14 cellular contexts compared by ENCODE assay signal in genomic region chr13:42181381-42181953, GRCh38.
DNase-seq lines count a peak whose midpoint lies in the region; ATAC-seq and TF ChIP-seq lines count a peak whose summit lies in the region.
"Had no signal": no experiment of that assay in that cellular context is flagged by ENCODE, and none has a peak within 500 bp of the region (broad histone marks: within the 10 kb centered on the region; RNA-seq: fewer than 3 reads in every experiment).

No MANE protein-coding gene starts in this region.

- intact Hi-C loops in Right ventricle myocardium inferior (cut with DNase I), result no loop called here
- intact Hi-C loops in cardiac septum (cut with DNase I), result no loop called here

- DNase-seq in Right ventricle myocardium inferior (ENCODE audit: missing footprints) (no peak), cardiac septum (ENCODE audit: low spot score) (no peak), NCI-H69 (lab: John Stamatoyannopoulos, UW) (peak; percentile 89), fibroblast of villous mesenchyme (ENCODE audit: low read depth) (peak; percentile 59), NCI-H2081 treated with DMSO at 0.1 percent for 48 hours (lab: John Stamatoyannopoulos, UW) (no peak), SHP77 treated with DMSO at 0.1 percent for 48 hours (lab: John Stamatoyannopoulos, UW) (no peak)
- DNase-seq: activated naive CD8-positive, alpha-beta T cell treated with anti-CD3 and anti-CD28 coated beads for 36 hours; body of pancreas; gastrocnemius medialis; GF-D8; NCI-H187; NCI-H510A treated with DMSO at 0.1 percent for 48 hours had no signal

- ATAC-seq in Right ventricle myocardium inferior (peak; percentile 50), HG03045 (IDR thresholded peaks at IDR 0.05; ENCODE audit: unreplicated experiment) (no peak)
- ATAC-seq: body of pancreas; gastrocnemius medialis; stimulated activated effector memory CD8-positive, alpha-beta T cell treated with anti-CD3 and anti-CD28 coated beads, Interleukin-12 subunit alpha, Interleukin-12 subunit beta, amount 100 ng/mL, for 72 hours had no signal

- TF ChIP-seq CTCF in fibroblast of villous mesenchyme (IDR thresholded peaks at IDR 0.05; ENCODE audit: insufficient read depth, low read depth, low read length), result no peak

- no peak overlapping the region for H3K4me3 ChIP-seq in fibroblast of villous mesenchyme (ENCODE audit: low read depth, low read length)
- H3K4me3 ChIP-seq: body of pancreas, gastrocnemius medialis had no signal

Comparison
In these comparisons a context has a peak if more than half of its experiments do, and no peak if none do; other contexts are left out.
1. DNase-seq: peak in NCI-H69 (single experiment) and fibroblast of villous mesenchyme (single experiment); none in Right ventricle myocardium inferior (single experiment), cardiac septum (single experiment), NCI-H2081 treated with DMSO at 0.1 percent for 48 hours (single experiment) and SHP77 treated with DMSO at 0.1 percent for 48 hours (single experiment).